14 cellular contexts compared by ENCODE assay signal in genomic region chr10:75228278-75228677, GRCh38. TPM values are rescaled to one million over a fixed set of nuclear protein-coding genes. Genes with fewer than 3 reads are reported as not detected.
A peak's percentile ranks its signal among the peaks of the same experiment; 100 is the strongest.
DNase-seq lines count a peak whose midpoint lies in the region; ATAC-seq, FAIRE-seq and TF ChIP-seq lines count a peak whose summit lies in the region.
"Had no signal": no experiment of that assay in that cellular context is flagged by ENCODE, and none has a peak within 500 bp of the region (broad histone marks: within the 10 kb centered on the region; RNA-seq: fewer than 3 reads in every experiment).

No MANE protein-coding gene starts in this region.

- no peaks in the 10 kb centered on the region for H3K27me3 ChIP-seq in hepatocyte

- H3K4me2 ChIP-seq in hepatocyte, result no peak overlapping the region

- no peaks in the 10 kb centered on the region for H3K27me3 Mint-ChIP-seq in activated CD8-positive, alpha-beta memory T cell treated with anti-CD3 and anti-CD28 coated beads, Interleukin-2, amount 10 ng/mL, durations not matched to agents 7 days and 5 days
- no peaks in the 10 kb centered on the region for H3K27me3 Mint-ChIP-seq in WTC11 (ENCODE audit: low read depth)
- no peaks in the 10 kb centered on the region for H3K27me3 Mint-ChIP-seq in stimulated activated naive B cell treated with anti-CD40 and anti-IgM and Interleukin-4, amounts not matched to agents 10 μg/mL and 1 μg/mL and 100 μg/mL, for 72 hours

- H3K79me2 ChIP-seq in hepatocyte, result peaks cover 58% of the 10 kb centered on the region

- peaks cover 57% of the 10 kb centered on the region for H3K36me3 Mint-ChIP-seq in activated CD8-positive, alpha-beta memory T cell treated with anti-CD3 and anti-CD28 coated beads, Interleukin-2, amount 10 ng/mL, durations not matched to agents 7 days and 5 days
- peaks cover 67% of the 10 kb centered on the region for H3K36me3 Mint-ChIP-seq in WTC11
- peaks cover 42 to 57% of the 10 kb centered on the region in 2 donors for H3K36me3 Mint-ChIP-seq in stimulated activated naive B cell treated with anti-CD40 and anti-IgM and Interleukin-4, amounts not matched to agents 10 μg/mL and 1 μg/mL and 100 μg/mL, for 72 hours

- FAIRE-seq in D721Med (lab: Jason Lieb, UNC), result no peak

- POLR2A ChIA-PET in WTC11 (lab: Charles Lee), result interaction anchor here (0.8 kb wide), 1 partner anchor 40 kb away, joined by 3 read pairs; no protein-coding TSS in a partner anchor

- no peak for DNase-seq in activated CD8-positive, alpha-beta memory T cell treated with anti-CD3 and anti-CD28 coated beads, Interleukin-2, amount 10 ng/mL, durations not matched to agents 7 days and 5 days
- DNase-seq in activated CD8-positive, alpha-beta memory T cell treated with anti-CD3 and anti-CD28 coated beads, Interleukin-2, amount 50 U/mL, for 4 hours, result no peak
- DNase-seq in WTC11 (ENCODE audit: low spot score) (no peak), hepatocyte (ENCODE audit: low spot score) (no peak), NCI-H1092 treated with DMSO at 0.1 percent for 48 hours (lab: John Stamatoyannopoulos, UW) (no peak), D721Med (ENCODE audit: insufficient read length, low spot score) (no peak)
- no peak for DNase-seq in stimulated activated naive B cell treated with anti-CD40 and anti-IgM and Interleukin-4, amounts not matched to agents 10 μg/mL and 1 μg/mL and 100 μg/mL, for 72 hours
- DNase-seq: activated CD4-positive, CD25-positive, alpha-beta regulatory T cell; dermis blood vessel endothelial cell; NCI-H446; SHP77; stimulated activated CD4-positive, alpha-beta T cell treated with anti-CD3 and anti-CD28 coated beads, Interleukin-4, amount 100 ng/mL, for 1 hour had no signal

- CTCF ChIA-PET in activated CD8-positive, alpha-beta memory T cell treated with anti-CD3 and anti-CD28 coated beads, Interleukin-2, amount 10 ng/mL, durations not matched to agents 7 days and 5 days (lab: Charles Lee), result interaction anchor here (0.6 to 5.2 kb wide), 3 partner anchors 10 to 41 kb away, joined by 3 to 54 read pairs (median 28); partner anchors contain the start of gene VDAC2
- CTCF ChIA-PET in WTC11 (lab: Charles Lee), result interaction anchor here (1.2 to 6.2 kb wide), 3 partner anchors 6 to 41 kb away, joined by 3 to 59 read pairs (median 10); partner anchors contain the start of gene COMTD1

- H3K36me3 ChIP-seq in hepatocyte (replicated peaks; ENCODE audit: insufficient read depth, low read depth), result no peaks in the 10 kb centered on the region

- H3K9me3 Mint-ChIP-seq in activated CD8-positive, alpha-beta memory T cell treated with anti-CD3 and anti-CD28 coated beads, Interleukin-2, amount 10 ng/mL, durations not matched to agents 7 days and 5 days (ENCODE audit: low read depth), result no peaks in the 10 kb centered on the region
- H3K9me3 Mint-ChIP-seq in WTC11, result no peaks in the 10 kb centered on the region
- H3K9me3 Mint-ChIP-seq in stimulated activated naive B cell treated with anti-CD40 and anti-IgM and Interleukin-4, amounts not matched to agents 10 μg/mL and 1 μg/mL and 100 μg/mL, for 72 hours, result no peaks in the 10 kb centered on the region

- ATAC-seq in activated CD8-positive, alpha-beta memory T cell treated with anti-CD3 and anti-CD28 coated beads, Interleukin-2, amount 10 ng/mL, durations not matched to agents 7 days and 5 days, result no peak
- ATAC-seq in WTC11 (no peak), HG03108 (IDR thresholded peaks at IDR 0.05; ENCODE audit: unreplicated experiment) (no peak)
- no peak for ATAC-seq in stimulated activated naive B cell treated with anti-CD40 and anti-IgM and Interleukin-4, amounts not matched to agents 10 μg/mL and 1 μg/mL and 100 μg/mL, for 72 hours (replicated peaks)
- ATAC-seq: left colon had no signal

- H2AFZ ChIP-seq in hepatocyte, result no peak overlapping the region

- WGBS in hepatocyte (ENCODE audit: low lambda C conversion rate, missing lambda C conversion rate), result 92% methylated on average over 3 of the region's 3 CpGs

- peaks cover 37% of the 10 kb centered on the region for H4K20me1 ChIP-seq in hepatocyte (ENCODE audit: insufficient read depth, poor library complexity, severe bottlenecking)

- TF ChIP-seq CTCF in WTC11 (IDR thresholded peaks at IDR 0.05), result no peak
- no peak for TF ChIP-seq CTCF in hepatocyte (IDR thresholded peaks at IDR 0.05; ENCODE audit: poor library complexity)
- TF ChIP-seq CTCF in D721Med (IDR thresholded peaks at IDR 0.05; ENCODE audit: insufficient read depth, missing control alignments), result no peak

- no peaks in the 10 kb centered on the region for H3K9me2 ChIP-seq in hepatocyte (replicated peaks; ENCODE audit: insufficient read depth)

- no peak overlapping the region for H3K4me3 ChIP-seq in hepatocyte

- H3K4me3 Mint-ChIP-seq in activated CD8-positive, alpha-beta memory T cell treated with anti-CD3 and anti-CD28 coated beads, Interleukin-2, amount 10 ng/mL, durations not matched to agents 7 days and 5 days, result no peak overlapping the region
- no peak overlapping the region for H3K4me3 Mint-ChIP-seq in WTC11
- H3K4me3 Mint-ChIP-seq in stimulated activated naive B cell treated with anti-CD40 and anti-IgM and Interleukin-4, amounts not matched to agents 10 μg/mL and 1 μg/mL and 100 μg/mL, for 72 hours, result no peak overlapping the region

- H3K9me3 ChIP-seq in hepatocyte (ENCODE audit: low read depth), result no peaks in the 10 kb centered on the region

- peaks cover 50% of the 10 kb centered on the region for H3K4me1 Mint-ChIP-seq in activated CD8-positive, alpha-beta memory T cell treated with anti-CD3 and anti-CD28 coated beads, Interleukin-2, amount 10 ng/mL, durations not matched to agents 7 days and 5 days
- H3K4me1 Mint-ChIP-seq in WTC11, result peaks cover 66% of the 10 kb centered on the region
- peaks cover 19 to 63% of the 10 kb centered on the region in 2 donors for H3K4me1 Mint-ChIP-seq in stimulated activated naive B cell treated with anti-CD40 and anti-IgM and Interleukin-4, amounts not matched to agents 10 μg/mL and 1 μg/mL and 100 μg/mL, for 72 hours

- H3K27ac ChIP-seq in hepatocyte, result peak overlapping the region; percentile 29

- H3K4me1 ChIP-seq in hepatocyte (ENCODE audit: insufficient read depth), result peaks cover 53% of the 10 kb centered on the region

- peak overlapping the region; percentile 75 for H3K27ac Mint-ChIP-seq in activated CD8-positive, alpha-beta memory T cell treated with anti-CD3 and anti-CD28 coated beads, Interleukin-2, amount 10 ng/mL, durations not matched to agents 7 days and 5 days
- peak overlapping the region; percentile 98 for H3K27ac Mint-ChIP-seq in WTC11
- peak overlapping the region; percentile 88 for H3K27ac Mint-ChIP-seq in stimulated activated naive B cell treated with anti-CD40 and anti-IgM and Interleukin-4, amounts not matched to agents 10 μg/mL and 1 μg/mL and 100 μg/mL, for 72 hours

TF ChIP-seq in WTC11, 78 proteins besides CTCF, POLR2A, EP300 and RAD21:
- no peak for TF ChIP-seq GRHL2 (CRISPR knock-in tag; IDR thresholded peaks at IDR 0.05; ENCODE audit: insufficient replicate concordance, severe bottlenecking)
- peak; percentile 81 for TF ChIP-seq ZNF121 (CRISPR knock-in tag; IDR thresholded peaks at IDR 0.05)
- TF ChIP-seq ETV6 (CRISPR knock-in tag; IDR thresholded peaks at IDR 0.05), result no peak
- no peak for TF ChIP-seq ATF1 (CRISPR knock-in tag; IDR thresholded peaks at IDR 0.05)

RNA-seq across cellular contexts. Expression of gene COMTD1, which starts 7.5 kb away (rescaled TPM):
- total RNA-seq in activated CD8-positive, alpha-beta memory T cell treated with anti-CD3 and anti-CD28 coated beads, Interleukin-2, amount 10 ng/mL, durations not matched to agents 7 days and 5 days, result 10 to 100 TPM; 39.8 to 43.2 TPM
- total RNA-seq in WTC11 (2021), result 46.3 to 49.5 TPM (median 47.8 TPM) in 3 replicates
- total RNA-seq in hepatocyte, result 19.2 and 36.7 TPM in 2 replicates
- 46.4 and 51.9 TPM in 2 replicates for polyA plus RNA-seq in hepatocyte

RNA-seq across cellular contexts. Expression of gene VDAC2, which starts 17.7 kb away (rescaled TPM):
- 100 to 1,000 TPM; 136 to 156 TPM for total RNA-seq in activated CD8-positive, alpha-beta memory T cell treated with anti-CD3 and anti-CD28 coated beads, Interleukin-2, amount 10 ng/mL, durations not matched to agents 7 days and 5 days
- total RNA-seq in WTC11 (2021) (283 to 284 TPM (median 283 TPM) in 3 replicates), hepatocyte (167 and 172 TPM in 2 replicates)
- 190 and 192 TPM in 2 replicates for polyA plus RNA-seq in hepatocyte
